ENCODE assay signal across 10 cellular contexts in the genomic region with DNA sequence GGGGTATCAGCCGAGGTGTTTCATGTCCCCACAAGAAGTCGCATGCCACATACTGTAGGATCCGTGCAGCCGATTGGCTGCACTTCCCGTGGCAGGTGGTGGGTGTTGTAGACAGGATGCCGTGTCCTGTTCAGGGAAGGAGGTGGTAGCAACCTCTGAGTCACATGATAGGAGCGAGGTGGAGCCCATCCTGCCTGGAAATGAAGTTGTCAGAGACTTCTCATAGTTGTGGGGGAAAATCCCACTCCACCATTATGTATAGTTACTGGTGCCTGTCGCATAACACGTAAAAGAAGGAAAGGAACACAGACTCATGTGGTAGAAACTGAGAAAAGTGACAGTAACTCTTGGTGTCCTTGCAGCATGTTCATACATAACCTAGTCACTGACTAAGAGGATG.
A peak's percentile ranks its signal among the peaks of the same experiment; 100 is the strongest.
DNase-seq lines count a peak whose midpoint lies in the region; ATAC-seq, FAIRE-seq and TF ChIP-seq lines count a peak whose summit lies in the region.
"Had no signal": no experiment of that assay in that cellular context is flagged by ENCODE, and none has a peak within 500 bp of the region (broad histone marks: within the 10 kb centered on the region; RNA-seq: fewer than 3 reads in every experiment).

No MANE protein-coding gene starts in this region.

- H3K4me3 ChIP-seq in astrocyte (ENCODE audit: insufficient read depth, low read depth, low read length) = no peak overlapping the region
- H3K4me3 ChIP-seq in MG63 = no peak overlapping the region
- H3K4me3 ChIP-seq: vagina had no signal

- H2AFZ ChIP-seq in astrocyte (ENCODE audit: low read depth, low read length) = no peak overlapping the region

- H3K27ac Mint-ChIP-seq in astrocyte (ENCODE audit: unreplicated experiment) = no peak overlapping the region
- H3K27ac Mint-ChIP-seq in stimulated activated naive CD8-positive, alpha-beta T cell treated with anti-CD3 and anti-CD28 coated beads, Interleukin-15, Interleukin-2, amounts not matched to agents 100 ng/mL and 50 ng/mL, for 24 hours = peak overlapping the region; percentile 82

- peaks cover 4% of the 10 kb centered on the region for H3K4me1 Mint-ChIP-seq in astrocyte (ENCODE audit: low read depth, unreplicated experiment)
- peaks cover 21% of the 10 kb centered on the region for H3K4me1 Mint-ChIP-seq in stimulated activated naive CD8-positive, alpha-beta T cell treated with anti-CD3 and anti-CD28 coated beads, Interleukin-15, Interleukin-2, amounts not matched to agents 100 ng/mL and 50 ng/mL, for 24 hours (ENCODE audit: low read depth)

- H3K27ac ChIP-seq in astrocyte (ENCODE audit: low read depth, low read length) = no peak overlapping the region
- H3K27ac ChIP-seq: vagina had no signal

- H3K9me3 Mint-ChIP-seq in astrocyte (ENCODE audit: unreplicated experiment) = peaks cover 2% of the 10 kb centered on the region
- peaks cover 6% of the 10 kb centered on the region for H3K9me3 Mint-ChIP-seq in stimulated activated naive CD8-positive, alpha-beta T cell treated with anti-CD3 and anti-CD28 coated beads, Interleukin-15, Interleukin-2, amounts not matched to agents 100 ng/mL and 50 ng/mL, for 24 hours

- peaks cover 5% of the 10 kb centered on the region for H3K36me3 ChIP-seq in astrocyte (ENCODE audit: insufficient read depth, low read length)
- H3K36me3 ChIP-seq in MG63 = no peaks in the 10 kb centered on the region; the same call in 1 of the 2 replicates
- H3K36me3 ChIP-seq: vagina had no signal

- peak; percentile 74 for ATAC-seq in HG03108 (IDR thresholded peaks at IDR 0.05; ENCODE audit: unreplicated experiment)
- ATAC-seq in HG02763 (IDR thresholded peaks at IDR 0.05; ENCODE audit: unreplicated experiment) = no peak

- H3K9me3 ChIP-seq in astrocyte (ENCODE audit: insufficient read depth, low read depth, low read length) (no peaks in the 10 kb centered on the region), MG63 (no peaks in the 10 kb centered on the region)
- H3K9me3 ChIP-seq: vagina had no signal

- no peaks in the 10 kb centered on the region for H3K4me1 ChIP-seq in astrocyte (ENCODE audit: insufficient read depth, low read length)
- H3K4me1 ChIP-seq: vagina had no signal

- peaks cover 12% of the 10 kb centered on the region for H4K20me1 ChIP-seq in astrocyte (ENCODE audit: insufficient read depth, low read length)

- no peaks in the 10 kb centered on the region for H3K79me2 ChIP-seq in astrocyte (ENCODE audit: insufficient read depth, low read length)

- no peak overlapping the region for H3K9ac ChIP-seq in astrocyte (ENCODE audit: low read length)

- FAIRE-seq in astrocyte (lab: Jason Lieb, UNC) = no peak
- FAIRE-seq: kidney had no signal

- peaks cover 11% of the 10 kb centered on the region for H3K36me3 Mint-ChIP-seq in astrocyte (ENCODE audit: low read depth, unreplicated experiment)
- H3K36me3 Mint-ChIP-seq in stimulated activated naive CD8-positive, alpha-beta T cell treated with anti-CD3 and anti-CD28 coated beads, Interleukin-15, Interleukin-2, amounts not matched to agents 100 ng/mL and 50 ng/mL, for 24 hours (ENCODE audit: low read depth) = no peaks in the 10 kb centered on the region

- H3K4me3 Mint-ChIP-seq in astrocyte (ENCODE audit: unreplicated experiment) = peak overlapping the region; percentile 20
- H3K4me3 Mint-ChIP-seq in stimulated activated naive CD8-positive, alpha-beta T cell treated with anti-CD3 and anti-CD28 coated beads, Interleukin-15, Interleukin-2, amounts not matched to agents 100 ng/mL and 50 ng/mL, for 24 hours = no peak overlapping the region

- DNase-seq in activated CD8-positive, alpha-beta memory T cell treated with anti-CD3 and anti-CD28 coated beads, Interleukin-2, amount 50 U/mL, for 24 hours (ENCODE audit: extremely low read depth) = peak; percentile 3
- DNase-seq in activated CD8-positive, alpha-beta memory T cell treated with anti-CD3 and anti-CD28 coated beads for 24 hours = no peak
- DNase-seq in astrocyte (ENCODE audit: low read depth) (no peak), RPMI8226 (no peak), MG63 (no peak)
- DNase-seq: kidney had no signal

- no peak overlapping the region for H3K4me2 ChIP-seq in astrocyte (ENCODE audit: low read length)

- H3K27me3 ChIP-seq in astrocyte (ENCODE audit: insufficient read depth, low read length) = no peaks in the 10 kb centered on the region
- no peaks in the 10 kb centered on the region for H3K27me3 ChIP-seq in MG63
- H3K27me3 ChIP-seq: vagina had no signal

- no peaks in the 10 kb centered on the region for H3K27me3 Mint-ChIP-seq in astrocyte (ENCODE audit: low read depth, unreplicated experiment)
- peaks cover 7% of the 10 kb centered on the region for H3K27me3 Mint-ChIP-seq in stimulated activated naive CD8-positive, alpha-beta T cell treated with anti-CD3 and anti-CD28 coated beads, Interleukin-15, Interleukin-2, amounts not matched to agents 100 ng/mL and 50 ng/mL, for 24 hours

- no peak for TF ChIP-seq CTCF in astrocyte (IDR thresholded peaks at IDR 0.05; ENCODE audit: insufficient read depth, low read depth, low read length)
